ENCODE assay signal across 27 cellular contexts in the genomic region with DNA sequence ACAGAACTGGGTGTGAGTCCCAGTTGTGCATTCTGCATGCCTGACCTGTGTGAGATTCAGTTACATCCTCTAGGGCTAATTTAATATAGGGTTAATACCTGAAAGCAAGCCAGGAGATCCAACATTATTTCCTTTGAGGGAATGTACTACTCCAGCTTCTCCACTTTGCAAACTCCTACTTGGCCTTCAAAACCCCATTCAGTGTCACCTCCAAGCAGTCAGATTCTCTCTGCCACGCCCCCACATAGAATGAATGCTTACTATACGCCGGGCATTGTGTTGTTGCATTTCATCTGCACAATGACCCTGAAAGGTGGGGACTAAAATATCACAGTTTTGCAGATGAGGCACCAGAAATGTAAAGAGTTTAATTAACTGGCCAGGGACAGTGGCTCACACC. TPM values are rescaled to one million over a fixed set of nuclear protein-coding genes. Genes with fewer than 3 reads are reported as not detected.
"Had no signal": no experiment of that assay in that cellular context is flagged by ENCODE, and none has a peak within 500 bp of the region (broad histone marks: within the 10 kb centered on the region; RNA-seq: fewer than 3 reads in every experiment).

No MANE protein-coding gene starts in this region.

- H3K9me3 Mint-ChIP-seq: activated naive CD4-positive, alpha-beta T cell treated with anti-CD3 and anti-CD28 coated beads, Interleukin-2, amount 50 U/mL, for 24 hours; activated T-helper 2 cell treated with anti-CD3 and anti-CD28 coated beads, Interferon-gamma antibody, Interleukin-2, Interleukin-4, amounts not matched to agents 10 μg/mL and 5 μg/mL and 100 μg/mL, durations not matched to agents 14 hours and 24 hours and 36 hours had no signal

- H3K4me3 ChIP-seq: breast epithelium, colonic mucosa, MG63, SJSA1 had no signal

- DNase-seq: activated CD4-positive, alpha-beta T cell treated with anti-CD3 and anti-CD28 coated beads, Interleukin-2, amount 50 U/mL, for 1 hour; activated CD4-positive, CD25-positive, alpha-beta regulatory T cell; activated gamma-delta T cell treated with Interleukin-2 at 50 U/mL for 16 hours; activated T-cell treated with anti-CD3 and anti-CD28 coated beads for 4 hours; activated T-cell treated with anti-CD3 and anti-CD28 coated beads, Interleukin-2, amount 50 U/mL, for 48 hours; aorta; colonic mucosa; MG63; NCI-H1105; NCI-H1436; NCI-H1694 treated with DMSO at 0.1 percent for 48 hours; NCI-H2029 treated with DMSO at 0.1 percent for 48 hours; NCI-H345; NCI-H510A; NCI-H526 treated with DMSO at 0.1 percent for 48 hours; NCI-H82; Peyer's patch; SHP77; T-helper 2 cell; T1000 had no signal

- H3K4me1 ChIP-seq: breast epithelium, colonic mucosa, SJSA1 had no signal

- H3K36me3 ChIP-seq: breast epithelium, colonic mucosa, MG63, Peyer's patch, SJSA1 had no signal

- H3K27ac ChIP-seq: breast epithelium, colonic mucosa, KMS-11, Peyer's patch, SJSA1, VCaP had no signal

- H3K27ac Mint-ChIP-seq: activated T-helper 2 cell treated with anti-CD3 and anti-CD28 coated beads, Interferon-gamma antibody, Interleukin-2, Interleukin-4, amounts not matched to agents 10 μg/mL and 5 μg/mL and 100 μg/mL, durations not matched to agents 14 hours and 24 hours and 36 hours had no signal

- H3K9me3 ChIP-seq: breast epithelium, colonic mucosa, MG63, Peyer's patch, SJSA1 had no signal

- H3K27me3 ChIP-seq: breast epithelium, colonic mucosa, MG63, Peyer's patch had no signal

RNA-seq across cellular contexts. Expression of a gene that starts 25.3 kb away (rescaled TPM):
- total RNA-seq: activated T-helper 2 cell treated with anti-CD3 and anti-CD28 coated beads, Interferon-gamma antibody, Interleukin-2, Interleukin-4, amounts not matched to agents 10 μg/mL and 5 μg/mL and 100 μg/mL, durations not matched to agents 14 hours and 24 hours and 36 hours; aorta; breast epithelium; OCI-LY7; SJSA1 had no signal
- polyA plus RNA-seq: aorta had no signal
